Comparison of ENCODE assay signal across 1 cellular context in the genomic region with DNA sequence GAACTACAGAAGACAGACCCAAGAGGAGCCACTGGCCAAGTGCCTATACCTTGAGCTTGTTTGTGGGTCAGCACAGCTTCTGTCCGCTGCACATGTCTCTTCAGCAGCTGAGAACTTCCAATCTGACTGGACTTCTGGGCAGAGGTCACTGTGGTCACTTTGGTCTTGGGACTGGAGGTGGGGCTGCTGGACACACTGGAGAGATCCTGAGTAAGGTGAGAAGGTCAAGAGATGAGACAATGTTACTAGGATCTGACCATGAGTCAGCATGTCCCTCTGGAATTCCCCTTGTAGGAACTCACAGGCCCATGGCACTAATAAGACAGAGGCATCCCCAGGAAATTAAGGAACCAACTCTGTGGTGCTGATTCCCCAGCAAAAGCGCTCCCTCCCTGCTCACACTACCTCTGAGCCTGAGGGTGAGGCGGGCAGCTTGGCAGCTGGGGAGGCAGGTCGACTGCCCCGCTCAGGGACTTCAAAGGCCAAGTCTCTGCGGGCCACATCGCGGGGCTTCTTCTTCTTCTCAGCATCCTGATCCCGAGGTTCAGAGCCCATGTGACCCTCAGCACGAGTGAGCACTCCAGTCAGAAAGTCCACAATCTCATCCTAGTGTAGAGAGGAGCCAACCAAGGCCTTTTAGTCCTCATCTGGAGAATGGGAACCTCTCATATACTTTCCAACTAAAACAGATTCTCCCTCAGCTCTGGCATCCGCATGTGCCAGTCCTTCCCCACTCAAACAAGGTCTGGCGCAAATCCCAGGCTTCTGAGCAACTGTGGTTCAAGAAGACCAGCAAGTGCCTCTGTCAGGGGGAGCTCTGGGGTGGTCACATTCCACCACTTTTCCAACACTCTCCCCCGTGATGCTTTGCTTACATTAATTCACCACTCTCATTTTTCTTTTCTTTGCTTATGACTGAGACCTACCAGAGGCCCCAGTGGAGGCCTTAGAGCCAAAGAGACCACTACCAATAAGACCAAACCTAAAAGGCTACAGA.
TF ChIP-seq lines count a peak whose summit lies in the region.

No MANE protein-coding gene starts in this region.

TF ChIP-seq in A549, 52 proteins besides CTCF, POLR2A, EP300 and RAD21 (continued from another document):
- TF ChIP-seq HMGXB4 (CRISPR knock-in tag; IDR thresholded peaks at IDR 0.05; ENCODE audit: borderline replicate concordance), result no peak
- peak; percentile 39; the same call in 1 of the 2 replicates for TF ChIP-seq MAX (IDR thresholded peaks at IDR 0.05)
- no peak for TF ChIP-seq USF2 (IDR thresholded peaks at IDR 0.05)
- TF ChIP-seq POLR2AphosphoS2 (conservative IDR thresholded peaks at IDR 0.05; ENCODE audit: low read length), result no peak
- no peak for TF ChIP-seq RFX5 (IDR thresholded peaks at IDR 0.05)
- TF ChIP-seq FOSL2 (IDR thresholded peaks at IDR 0.05), result no peak
- TF ChIP-seq FOSL2 (CRISPR knock-in tag; IDR thresholded peaks at IDR 0.05), result peak; percentile 59; the same call in 1 of the 2 replicates
- no peak for TF ChIP-seq FOXS1 (CRISPR knock-in tag; IDR thresholded peaks at IDR 0.05)
- no peak for TF ChIP-seq HES2 (IDR thresholded peaks at IDR 0.05)
- TF ChIP-seq FOSB (CRISPR knock-in tag; IDR thresholded peaks at IDR 0.05), result no peak
- no peak for TF ChIP-seq CHD2 (IDR thresholded peaks at IDR 0.05; ENCODE audit: low read length, partially characterized antibody)
- TF ChIP-seq, protein P1, sequence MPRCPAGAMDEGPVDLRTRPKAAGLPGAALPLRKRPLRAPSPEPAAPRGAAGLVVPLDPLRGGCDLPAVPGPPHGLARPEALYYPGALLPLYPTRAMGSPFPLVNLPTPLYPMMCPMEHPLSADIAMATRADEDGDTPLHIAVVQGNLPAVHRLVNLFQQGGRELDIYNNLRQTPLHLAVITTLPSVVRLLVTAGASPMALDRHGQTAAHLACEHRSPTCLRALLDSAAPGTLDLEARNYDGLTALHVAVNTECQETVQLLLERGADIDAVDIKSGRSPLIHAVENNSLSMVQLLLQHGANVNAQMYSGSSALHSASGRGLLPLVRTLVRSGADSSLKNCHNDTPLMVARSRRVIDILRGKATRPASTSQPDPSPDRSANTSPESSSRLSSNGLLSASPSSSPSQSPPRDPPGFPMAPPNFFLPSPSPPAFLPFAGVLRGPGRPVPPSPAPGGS (IDR thresholded peaks at IDR 0.05), result no peak
- TF ChIP-seq ESRRA (IDR thresholded peaks at IDR 0.05; ENCODE audit: borderline replicate concordance, low read length), result no peak
- TF ChIP-seq HOXB13 (CRISPR knock-in tag; IDR thresholded peaks at IDR 0.05; ENCODE audit: low read depth), result peak; percentile 13; the same call in 1 of the 2 replicates
- TF ChIP-seq EHMT2 (IDR thresholded peaks at IDR 0.05; ENCODE audit: low read depth), result no peak
- TF ChIP-seq NR3C1 (IDR thresholded peaks at IDR 0.05), result no peak
- no peak for TF ChIP-seq TP53 (CRISPR knock-in tag; IDR thresholded peaks at IDR 0.05)
- no peak for TF ChIP-seq SMC3 (IDR thresholded peaks at IDR 0.05)
- no peak for TF ChIP-seq HEYL (CRISPR knock-in tag; IDR thresholded peaks at IDR 0.05)
- TF ChIP-seq MAFK (IDR thresholded peaks at IDR 0.05; ENCODE audit: partially characterized antibody), result peak; percentile 89
- TF ChIP-seq ELK1 (IDR thresholded peaks at IDR 0.05; ENCODE audit: low read depth, low read length), result no peak
